Comparison of ENCODE assay signal across 16 cellular contexts in the genomic region with DNA sequence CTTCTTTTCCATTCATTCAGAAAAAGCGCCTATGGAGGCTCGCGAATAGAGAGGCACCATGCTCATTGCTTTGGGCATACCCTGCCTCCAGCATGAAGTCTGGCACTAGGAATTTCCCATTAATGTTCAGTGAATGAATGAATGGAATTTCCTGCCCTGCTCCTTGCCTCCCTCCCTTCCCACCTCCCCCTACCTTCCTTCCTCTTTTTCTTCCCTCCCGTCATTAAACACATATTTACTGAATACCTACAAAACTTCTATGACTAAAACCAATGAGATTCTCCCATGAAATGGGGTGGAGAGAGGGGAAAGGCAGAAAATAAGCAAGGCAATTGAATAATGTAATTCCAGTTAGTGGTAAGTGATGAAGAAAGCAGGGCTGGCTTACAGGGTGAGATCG.
"Had no signal": no experiment of that assay in that cellular context is flagged by ENCODE, and none has a peak within 500 bp of the region (broad histone marks: within the 10 kb centered on the region; RNA-seq: fewer than 3 reads in every experiment).

No MANE protein-coding gene starts in this region.

- H3K4me1 Mint-ChIP-seq: activated naive CD8-positive, alpha-beta T cell treated with anti-CD3 and anti-CD28 coated beads, Interleukin-2, amount 10 ng/mL, durations not matched to agents 7 days and 5 days; naive B cell had no signal

- H3K9me3 ChIP-seq: left lung, pancreas, thoracic aorta had no signal

- H2AFZ ChIP-seq: hepatocyte had no signal

- H3K4me3 Mint-ChIP-seq: activated naive CD8-positive, alpha-beta T cell treated with anti-CD3 and anti-CD28 coated beads, Interleukin-2, amount 10 ng/mL, durations not matched to agents 7 days and 5 days; naive B cell had no signal

- H3K27ac ChIP-seq: brain microvascular endothelial cell, dorsolateral prefrontal cortex, hepatocyte, left lung, pancreas, thoracic aorta had no signal

- H3K4me3 ChIP-seq: dorsolateral prefrontal cortex, hepatocyte, left lung, pancreas, thoracic aorta had no signal

- H3K36me3 ChIP-seq: brain microvascular endothelial cell, left lung, pancreas, thoracic aorta had no signal

- H3K36me3 Mint-ChIP-seq: activated naive CD8-positive, alpha-beta T cell treated with anti-CD3 and anti-CD28 coated beads, Interleukin-2, amount 10 ng/mL, durations not matched to agents 7 days and 5 days; naive B cell had no signal

- H3K27ac Mint-ChIP-seq: activated naive CD8-positive, alpha-beta T cell treated with anti-CD3 and anti-CD28 coated beads, Interleukin-2, amount 10 ng/mL, durations not matched to agents 7 days and 5 days; naive B cell had no signal

- H3K27me3 ChIP-seq: brain microvascular endothelial cell, dorsolateral prefrontal cortex, hepatocyte, left lung, pancreas had no signal

- H3K4me1 ChIP-seq: left lung had no signal

- DNase-seq: activated CD4-positive, alpha-beta T cell treated with anti-CD3 and anti-CD28 coated beads, Interleukin-2, amount 50 U/mL, for 1 hour; activated naive CD4-positive, alpha-beta T cell; activated naive CD8-positive, alpha-beta T cell treated with anti-CD3 and anti-CD28 coated beads, Interleukin-2, amount 10 ng/mL, durations not matched to agents 7 days and 5 days; brain microvascular endothelial cell; dorsolateral prefrontal cortex; islet precursor cell; left lung; mammary epithelial cell; naive B cell; pancreas; stimulated activated CD4-positive, alpha-beta T cell treated with anti-CD3 and anti-CD28 coated beads, Interleukin-12 subunit alpha, Interleukin-12 subunit beta, amount 100 ng/mL, for 4 hours; stimulated activated CD4-positive, alpha-beta T cell treated with anti-CD3 and anti-CD28 coated beads, Interleukin-2, amount 100 ng/mL, for 24 hours; T-helper 2 cell had no signal

- H3K79me2 ChIP-seq: hepatocyte had no signal

- FAIRE-seq: pancreas, TTC549 had no signal

- H3K27me3 Mint-ChIP-seq: naive B cell had no signal

- ATAC-seq: left lung, pancreas had no signal

- H3K4me2 ChIP-seq: hepatocyte had no signal
